In genomic region chr6:80028591-80028990, GRCh38 we compare ENCODE assay signal across 36 cellular contexts.
"Had no signal": no experiment of that assay in that cellular context is flagged by ENCODE, and none has a peak within 500 bp of the region (broad histone marks: within the 10 kb centered on the region; RNA-seq: fewer than 3 reads in every experiment).

No MANE protein-coding gene starts in this region.

- H3K4me3 ChIP-seq: adrenal gland, body of pancreas, breast epithelium had no signal

- H3K27me3 Mint-ChIP-seq: activated B cell treated with CpG ODN at 0.5 μM for 24 hours; activated CD4-positive, alpha-beta memory T cell treated with anti-CD3 and anti-CD28 coated beads for 36 hours; activated CD4-positive, alpha-beta T cell treated with anti-CD3 and anti-CD28 coated beads, Interleukin-2, amount 10 ng/mL, durations not matched to agents 24 days and 14 days; activated CD8-positive, alpha-beta T cell treated with anti-CD3 and anti-CD28 coated beads for 36 hours; activated naive CD8-positive, alpha-beta T cell treated with anti-CD3 and anti-CD28 coated beads for 36 hours; activated T-helper 17 cell treated with anti-CD3 and anti-CD28 coated beads, Interleukin-2, amount 50 U/mL, for 72 hours had no signal

- H3K4me1 ChIP-seq: adrenal gland, body of pancreas, breast epithelium had no signal

- H3K36me3 ChIP-seq: adrenal gland, brain microvascular endothelial cell, breast epithelium had no signal

- H3K4me1 Mint-ChIP-seq: activated naive CD8-positive, alpha-beta T cell treated with anti-CD3 and anti-CD28 coated beads for 36 hours had no signal

- H3K27ac ChIP-seq: adrenal gland, body of pancreas, brain microvascular endothelial cell, breast epithelium, VCaP had no signal

- DNase-seq: activated B cell treated with CpG ODN at 0.5 μM for 24 hours; activated CD4-positive, alpha-beta memory T cell treated with anti-CD3 and anti-CD28 coated beads for 36 hours; activated CD4-positive, alpha-beta T cell treated with anti-CD3 and anti-CD28 coated beads for 4 hours; activated CD4-positive, alpha-beta T cell treated with anti-CD3 and anti-CD28 coated beads, Interleukin-2, amount 10 ng/mL, durations not matched to agents 24 days and 14 days; activated CD4-positive, alpha-beta T cell treated with anti-CD3 and anti-CD28 coated beads, Interleukin-2, amount 50 U/mL, for 1 hour; activated CD4-positive, alpha-beta T cell treated with anti-CD3 and anti-CD28 coated beads, Interleukin-2, amount 50 U/mL, for 4 hours; activated CD4-positive, CD25-positive, alpha-beta regulatory T cell treated with anti-CD3 and anti-CD28 coated beads, Interleukin-2, amount 50 U/mL, for 72 hours; activated CD8-positive, alpha-beta memory T cell treated with anti-CD3 and anti-CD28 coated beads, Interleukin-2, amount 50 U/mL, for 4 hours; activated CD8-positive, alpha-beta T cell treated with anti-CD3 and anti-CD28 coated beads for 36 hours; activated effector memory CD4-positive, alpha-beta T cell treated with anti-CD3 and anti-CD28 coated beads, Interleukin-2, amount 50 U/mL, for 16 hours; activated gamma-delta T cell treated with Interleukin-2 at 50 U/mL for 16 hours; activated naive CD4-positive, alpha-beta T cell; activated naive CD4-positive, alpha-beta T cell treated with anti-CD3 and anti-CD28 coated beads for 36 hours; activated naive CD4-positive, alpha-beta T cell treated with anti-CD3 and anti-CD28 coated beads, Interleukin-2, amount 50 U/mL, for 16 hours; activated naive CD8-positive, alpha-beta T cell treated with anti-CD3 and anti-CD28 coated beads for 36 hours; activated T-cell treated with anti-CD3 and anti-CD28 coated beads for 4 hours; activated T-cell treated with anti-CD3 and anti-CD28 coated beads, Interleukin-2, amount 50 U/mL, for 1 hour; activated T-cell treated with anti-CD3 and anti-CD28 coated beads, Interleukin-2, amount 50 U/mL, for 4 hours; activated T-cell treated with anti-CD3 and anti-CD28 coated beads, Interleukin-2, amount 50 U/mL, for 72 hours; adrenal gland; amniotic stem cell; aorta; body of pancreas; brain microvascular endothelial cell; central memory CD4-positive, alpha-beta T cell; T-helper 2 cell; T-helper 9 cell had no signal

- FAIRE-seq: astrocyte, TTC549 had no signal

- H3K9me3 ChIP-seq: adrenal gland, body of pancreas, breast epithelium had no signal

- H3K4me3 Mint-ChIP-seq: activated B cell treated with CpG ODN at 0.5 μM for 24 hours; activated CD4-positive, alpha-beta memory T cell treated with anti-CD3 and anti-CD28 coated beads for 36 hours; activated CD4-positive, alpha-beta T cell treated with anti-CD3 and anti-CD28 coated beads, Interleukin-2, amount 10 ng/mL, durations not matched to agents 24 days and 14 days; activated CD8-positive, alpha-beta T cell treated with anti-CD3 and anti-CD28 coated beads for 36 hours; activated naive CD4-positive, alpha-beta T cell treated with anti-CD3 and anti-CD28 coated beads for 36 hours; activated naive CD8-positive, alpha-beta T cell treated with anti-CD3 and anti-CD28 coated beads for 36 hours; activated T-cell treated with anti-CD3 and anti-CD28 coated beads, Interleukin-2, amount 50 U/mL, for 4 hours; activated T-cell treated with anti-CD3 and anti-CD28 coated beads, Interleukin-2, amount 50 U/mL, for 72 hours; activated T-helper 1 cell treated with anti-CD3 and anti-CD28 coated beads, Interleukin-12 subunit alpha, Interleukin-12 subunit beta, Interleukin-2, Interleukin-4 antibody, amounts not matched to agents 30 ng/mL and 10 ng/mL and 1 ng/mL, durations not matched to agents 14 hours and 24 hours and 36 hours; activated T-helper 17 cell treated with anti-CD3 and anti-CD28 coated beads, Interleukin-2, amount 50 U/mL, for 72 hours; T-helper 1 cell treated with Interleukin-12 subunit alpha and Interleukin-12 subunit beta and Interleukin-4 antibody, amounts not matched to agents 30 μg/mL and 1 μg/mL, for 36 hours; T-helper 2 cell treated with Interferon-gamma antibody and Interleukin-4, amounts not matched to agents 5 μg/mL and 100 μg/mL, for 36 hours had no signal

- ATAC-seq: activated CD8-positive, alpha-beta T cell treated with anti-CD3 and anti-CD28 coated beads for 36 hours; activated naive CD4-positive, alpha-beta T cell treated with anti-CD3 and anti-CD28 coated beads, Interleukin-2, amount 50 U/mL, for 72 hours; activated T-cell treated with anti-CD3 and anti-CD28 coated beads, Interleukin-2, amount 50 U/mL, for 4 hours; body of pancreas had no signal

- H3K27ac Mint-ChIP-seq: activated B cell treated with CpG ODN at 0.5 μM for 24 hours; activated CD4-positive, alpha-beta memory T cell treated with anti-CD3 and anti-CD28 coated beads for 36 hours; activated CD4-positive, alpha-beta T cell treated with anti-CD3 and anti-CD28 coated beads, Interleukin-2, amount 10 ng/mL, durations not matched to agents 24 days and 14 days; activated CD8-positive, alpha-beta T cell treated with anti-CD3 and anti-CD28 coated beads for 36 hours; activated naive CD4-positive, alpha-beta T cell treated with anti-CD3 and anti-CD28 coated beads for 36 hours; activated naive CD4-positive, alpha-beta T cell treated with anti-CD3 and anti-CD28 coated beads, Interleukin-2, amount 50 U/mL, for 72 hours; activated naive CD8-positive, alpha-beta T cell treated with anti-CD3 and anti-CD28 coated beads for 36 hours; activated T-cell treated with anti-CD3 and anti-CD28 coated beads, Interleukin-2, amount 50 U/mL, for 72 hours; activated T-helper 1 cell treated with anti-CD3 and anti-CD28 coated beads, Interleukin-12 subunit alpha, Interleukin-12 subunit beta, Interleukin-2, Interleukin-4 antibody, amounts not matched to agents 30 ng/mL and 10 ng/mL and 1 ng/mL, durations not matched to agents 14 hours and 24 hours and 36 hours; T-helper 1 cell treated with Interleukin-12 subunit alpha and Interleukin-12 subunit beta and Interleukin-4 antibody, amounts not matched to agents 30 μg/mL and 1 μg/mL, for 36 hours; T-helper 2 cell treated with Interferon-gamma antibody and Interleukin-4, amounts not matched to agents 5 μg/mL and 100 μg/mL, for 36 hours had no signal

- H3K27me3 ChIP-seq: adrenal gland, body of pancreas, brain microvascular endothelial cell, breast epithelium had no signal

- H3K9me3 Mint-ChIP-seq: activated B cell treated with CpG ODN at 0.5 μM for 24 hours; activated CD4-positive, alpha-beta memory T cell treated with anti-CD3 and anti-CD28 coated beads for 36 hours; activated CD8-positive, alpha-beta T cell treated with anti-CD3 and anti-CD28 coated beads for 36 hours; activated naive CD4-positive, alpha-beta T cell treated with anti-CD3 and anti-CD28 coated beads for 36 hours; activated naive CD4-positive, alpha-beta T cell treated with anti-CD3 and anti-CD28 coated beads, Interleukin-2, amount 50 U/mL, for 72 hours; activated naive CD8-positive, alpha-beta T cell treated with anti-CD3 and anti-CD28 coated beads for 36 hours; activated T-cell treated with anti-CD3 and anti-CD28 coated beads, Interleukin-2, amount 50 U/mL, for 4 hours; activated T-cell treated with anti-CD3 and anti-CD28 coated beads, Interleukin-2, amount 50 U/mL, for 72 hours; activated T-helper 1 cell treated with anti-CD3 and anti-CD28 coated beads, Interleukin-12 subunit alpha, Interleukin-12 subunit beta, Interleukin-2, Interleukin-4 antibody, amounts not matched to agents 30 ng/mL and 10 ng/mL and 1 ng/mL, durations not matched to agents 14 hours and 24 hours and 36 hours; activated T-helper 17 cell treated with anti-CD3 and anti-CD28 coated beads, Interleukin-2, amount 50 U/mL, for 72 hours; T-helper 1 cell treated with Interleukin-12 subunit alpha and Interleukin-12 subunit beta and Interleukin-4 antibody, amounts not matched to agents 30 μg/mL and 1 μg/mL, for 36 hours; T-helper 2 cell treated with Interferon-gamma antibody and Interleukin-4, amounts not matched to agents 5 μg/mL and 100 μg/mL, for 36 hours had no signal
